8 cellular contexts compared by ENCODE assay signal in genomic region chr7:877312-878232, GRCh38. TPM values are rescaled to one million over a fixed set of nuclear protein-coding genes. Genes with fewer than 3 reads are reported as not detected.
DNase-seq lines count a peak whose midpoint lies in the region; ATAC-seq and TF ChIP-seq lines count a peak whose summit lies in the region.

No MANE protein-coding gene starts in this region.

- peaks cover 10 to 20% of the 10 kb centered on the region in 2 donors for H3K4me1 ChIP-seq in uterus

- H3K36me3 Mint-ChIP-seq in CD4-positive, alpha-beta T cell (ENCODE audit: low read depth) = peaks cover 27% of the 10 kb centered on the region
- peaks cover 4% of the 10 kb centered on the region for H3K36me3 Mint-ChIP-seq in memory B cell

- peak overlapping the region; percentile 87 for H3K4me3 ChIP-seq in brain microvascular endothelial cell (ENCODE audit: low read depth, low read length)
- peak overlapping the region; percentile 73 to 74 for H3K4me3 ChIP-seq in uterus

- no peak for ATAC-seq in CD4-positive, alpha-beta T cell (ENCODE audit: poor library complexity)
- ATAC-seq in memory B cell (ENCODE audit: low read depth) (no peak), GM21723 (IDR thresholded peaks at IDR 0.05; ENCODE audit: unreplicated experiment) (no peak), GM18861 (IDR thresholded peaks at IDR 0.05; ENCODE audit: unreplicated experiment) (no peak)

- in situ Hi-C loops in KBM-7 (cut with MboI; ENCODE audit: low pct_unique_long_range_greater_than_20kb, low sequenced_read_pairs) = no loop called here
- in situ Hi-C loops in brain microvascular endothelial cell (cut with HindIII; ENCODE audit: low pct_ligation_motif_present, low sequenced_read_pairs) = no loop called here

- POLR2A ChIA-PET in CD4-positive, alpha-beta T cell (lab: Charles Lee) = interaction anchor here (0.8 to 2.3 kb wide), 7 partner anchors 44 to 728 kb away, joined by 3 to 21 read pairs (median 9); partner anchors contain the start of genes COX19 and GPR146

- TF ChIP-seq POLR2A in uterus (IDR thresholded peaks at IDR 0.05) = no peak

- no peaks in the 10 kb centered on the region for H3K9me3 ChIP-seq in CD4-positive, alpha-beta T cell (ENCODE audit: control insufficient read depth, low read length)
- no peaks in the 10 kb centered on the region for H3K9me3 ChIP-seq in uterus

- H3K4me1 Mint-ChIP-seq in CD4-positive, alpha-beta T cell (ENCODE audit: low read depth) = peaks cover 38% of the 10 kb centered on the region
- H3K4me1 Mint-ChIP-seq in memory B cell = peaks cover 13% of the 10 kb centered on the region

- peak in 1 of 10 experiments; percentile 19 for DNase-seq in CD4-positive, alpha-beta T cell
- DNase-seq in KBM-7 (peak; percentile 17), brain microvascular endothelial cell (no peak), memory B cell (ENCODE audit: low spot score in 2 of 2) (no peak), uterus (peak in 1 of 2 donors; percentile 47), NK-92 (lab: John Stamatoyannopoulos, UW; ENCODE audit: unreplicated experiment) (no peak)

- no peaks in the 10 kb centered on the region for H3K9me3 Mint-ChIP-seq in CD4-positive, alpha-beta T cell
- H3K9me3 Mint-ChIP-seq in memory B cell = no peaks in the 10 kb centered on the region

- H3K27ac Mint-ChIP-seq in CD4-positive, alpha-beta T cell = peak overlapping the region; percentile 90
- peak overlapping the region; percentile 99 for H3K27ac Mint-ChIP-seq in memory B cell

- H3K27ac ChIP-seq in CD4-positive, alpha-beta T cell (ENCODE audit: low read depth, low read length) = peak overlapping the region; percentile 67
- H3K27ac ChIP-seq in brain microvascular endothelial cell (no peak overlapping the region), uterus (peak overlapping the region; percentile 87 to 91)

- peak overlapping the region; percentile 91 for H3K4me3 Mint-ChIP-seq in CD4-positive, alpha-beta T cell
- peak overlapping the region; percentile 99 for H3K4me3 Mint-ChIP-seq in memory B cell

- CTCF ChIA-PET in CD4-positive, alpha-beta T cell (lab: Charles Lee) = no interaction called here

- H3K27me3 ChIP-seq in CD4-positive, alpha-beta T cell (ENCODE audit: control insufficient read depth, insufficient read depth, low read length) = no peaks in the 10 kb centered on the region
- H3K27me3 ChIP-seq in brain microvascular endothelial cell (replicated peaks) = no peaks in the 10 kb centered on the region
- no peaks in the 10 kb centered on the region for H3K27me3 ChIP-seq in uterus

- intact Hi-C loops in CD4-positive, alpha-beta T cell (cut with DNase I, micrococcal nuclease) = loop anchor here (5.0 to 10.0 kb wide), 7 partner anchors 63 to 1967 kb away; partner anchors contain the start of genes DNAAF5 (in 1 of the 2), GNA12 (in 1 of the 2) and PRKAR1B (in 1 of the 2)
- intact Hi-C loops in uterus (cut with DNase I; ENCODE audit: low total_unique reads) = loop anchor here (10.0 kb wide), 1 partner anchor 93 kb away; no protein-coding TSS in a partner anchor

- H3K27me3 Mint-ChIP-seq in CD4-positive, alpha-beta T cell = no peaks in the 10 kb centered on the region
- no peaks in the 10 kb centered on the region for H3K27me3 Mint-ChIP-seq in memory B cell

- no peak for TF ChIP-seq CTCF in CD4-positive, alpha-beta T cell (IDR thresholded peaks at IDR 0.05)
- TF ChIP-seq CTCF in brain microvascular endothelial cell (IDR thresholded peaks at IDR 0.05; ENCODE audit: low read depth, low read length, missing control alignments) (no peak), uterus (IDR thresholded peaks at IDR 0.05) (no peak)

- H3K36me3 ChIP-seq in brain microvascular endothelial cell (replicated peaks) (peaks cover 16% of the 10 kb centered on the region), uterus (no peaks in the 10 kb centered on the region)

RNA-seq across cellular contexts. Expression of gene GET4, which starts 1.2 kb away (rescaled TPM):
- total RNA-seq in CD4-positive, alpha-beta T cell = 10 to 100 TPM; 84.4 to 96.4 TPM
- 10 to 100 TPM in 3 of 4 donors, 1 to 10 TPM in 1; 6.1 to 39.4 (median 26.7) TPM for total RNA-seq in uterus

RNA-seq across cellular contexts. Expression of gene SUN1, which starts 45.3 kb away (rescaled TPM):
- 100 to 1,000 TPM; 104 to 108 TPM for total RNA-seq in CD4-positive, alpha-beta T cell
- 100 to 1,000 TPM; 139 to 624 (median 446) TPM for total RNA-seq in uterus
